In the genomic region with DNA sequence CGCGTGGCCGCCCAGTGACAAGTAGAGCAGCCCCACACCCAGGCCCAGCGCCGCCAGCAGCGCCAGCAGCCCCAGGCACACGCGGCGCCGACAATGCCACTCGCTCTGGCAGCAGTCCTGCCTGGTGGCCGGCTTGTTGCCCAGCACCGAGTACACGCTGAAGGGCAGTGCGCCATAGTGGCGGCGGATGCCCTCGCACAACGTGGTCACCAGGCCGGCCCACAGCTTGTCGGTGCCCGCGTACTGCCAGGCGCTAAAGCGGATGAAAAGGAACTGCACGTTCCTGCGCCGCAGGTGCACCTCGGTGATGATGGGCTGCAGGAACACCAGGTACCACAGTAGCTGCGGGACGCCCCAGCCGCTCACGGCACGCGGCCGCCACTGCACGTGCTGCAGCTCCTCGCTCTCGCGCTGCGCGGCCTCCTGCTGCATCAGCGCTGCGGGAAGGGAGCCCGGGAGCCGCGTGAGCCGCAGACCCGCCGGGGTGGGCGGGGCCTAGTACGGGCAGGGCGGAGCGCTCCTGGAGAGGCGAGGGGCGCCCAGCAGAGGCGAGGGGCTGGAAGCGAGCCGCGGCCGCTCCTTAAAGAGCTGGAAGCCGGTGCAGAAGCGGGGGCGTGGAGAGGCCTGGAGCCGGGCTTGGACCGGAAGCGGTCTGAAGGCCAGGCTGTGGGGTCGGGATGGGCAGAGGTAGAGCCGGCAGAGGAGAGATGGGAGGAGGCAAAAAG, we compare ENCODE assay signal across 8 cellular contexts. TPM values are rescaled to one million over a fixed set of nuclear protein-coding genes. Genes with fewer than 3 reads are reported as not detected.
DNase-seq lines count a peak whose midpoint lies in the region; ATAC-seq and TF ChIP-seq lines count a peak whose summit lies in the region.

No MANE protein-coding gene starts in this region.

- H3K36me3 Mint-ChIP-seq in Caco-2 (ENCODE audit: insufficient read depth, unreplicated experiment): peaks cover 48% of the 10 kb centered on the region
- no peaks in the 10 kb centered on the region for H3K36me3 Mint-ChIP-seq in immature natural killer cell

- H3K4me3 ChIP-seq in Caco-2 (ENCODE audit: low read depth, low read length) (peak overlapping the region; percentile 67), body of pancreas (no peak overlapping the region)

- H3K4me1 ChIP-seq in Caco-2 (peaks cover 16% of the 10 kb centered on the region), body of pancreas (peaks cover 24% of the 10 kb centered on the region)

- H3K27ac Mint-ChIP-seq in Caco-2 (ENCODE audit: unreplicated experiment) (peak overlapping the region; percentile 64), immature natural killer cell (peak overlapping the region in 4 of 6 donors; percentile 56 to 82 (median 67))

- ATAC-seq in body of pancreas: peak; percentile 32
- no peak for ATAC-seq in GM21576 (IDR thresholded peaks at IDR 0.05; ENCODE audit: unreplicated experiment)
- no peak for ATAC-seq in GM21423 (IDR thresholded peaks at IDR 0.05; ENCODE audit: unreplicated experiment)

- POLR2A ChIA-PET in Caco-2 (lab: Charles Lee): interaction anchor here (0.5 to 2.4 kb wide), 4 partner anchors 25 to 269 kb away, joined by 3 to 16 read pairs (median 10); a partner anchor contains a TSS

- H3K27me3 ChIP-seq in Caco-2 (replicated peaks; ENCODE audit: control insufficient read depth, insufficient read depth, low read length) (no peaks in the 10 kb centered on the region), body of pancreas (peaks cover 0 to 25% of the 10 kb centered on the region in 2 donors)

- H3K27ac ChIP-seq in body of pancreas: no peak overlapping the region

- no peak for TF ChIP-seq CTCF in Caco-2 (IDR thresholded peaks at IDR 0.05; ENCODE audit: insufficient read depth in 1 of 2, low read depth in 1 of 2, low read length in 1 of 2, severe bottlenecking in 1 of 2, unreplicated experiment in 1 of 2)
- no peak for TF ChIP-seq CTCF in body of pancreas (IDR thresholded peaks at IDR 0.05)

- intact Hi-C loops in Caco-2 (cut with micrococcal nuclease; ENCODE audit: unreplicated experiment): loop anchor here (1.0 kb wide), 1 partner anchor 25 kb away; a partner anchor contains a TSS
- intact Hi-C loops in body of pancreas (cut with DNase I): no loop called here

- no peaks in the 10 kb centered on the region for H3K27me3 Mint-ChIP-seq in Caco-2 (ENCODE audit: insufficient read depth, unreplicated experiment)
- peaks cover 0 to 18% (median 10%) of the 10 kb centered on the region in 3 donors for H3K27me3 Mint-ChIP-seq in immature natural killer cell (ENCODE audit: low read depth in 3 of 3)

- DNase-seq in Caco-2 (peak; percentile 79 to 85), SK-N-DZ (ENCODE audit: low spot score) (peak; percentile 77), body of pancreas (peak in 3 of 4 donors; percentile 24 to 51 (median 33)), immature natural killer cell (peak; percentile 22 to 28 (median 23)), SKM-1 (lab: John Stamatoyannopoulos, UW; ENCODE audit: unreplicated experiment) (no peak)
- peak; percentile 28 for DNase-seq in stimulated activated CD4-positive, alpha-beta T cell treated with anti-CD3 and anti-CD28 coated beads, Interleukin-12 subunit alpha, Interleukin-12 subunit beta, amount 100 ng/mL, for 4 hours

- 2 to 3% methylated on average over 23 to 69 of the region's 69 CpGs for WGBS in body of pancreas, 2 donors

- H3K4me3 Mint-ChIP-seq in Caco-2 (ENCODE audit: unreplicated experiment): peak overlapping the region; percentile 74
- peak overlapping the region; percentile 76 to 86 (median 84) for H3K4me3 Mint-ChIP-seq in immature natural killer cell

- BruUV-seq in Caco-2 (replicated peaks; lab: Mats Ljungman, UMichigan): no TSS peak

- CTCF ChIA-PET in Caco-2 (lab: Charles Lee): interaction anchor here (0.6 to 2.3 kb wide), 6 partner anchors 10 to 240 kb away, joined by 3 to 17 read pairs (median 4); a partner anchor contains a TSS

- H3K36me3 ChIP-seq in Caco-2 (ENCODE audit: control insufficient read depth, insufficient read depth, low read length) (no peaks in the 10 kb centered on the region), body of pancreas (replicated peaks in 1 of 2; ENCODE audit: insufficient read depth in 1 of 2, low read depth in 2 of 2) (no peaks in the 10 kb centered on the region)

- no peaks in the 10 kb centered on the region for H3K9me3 ChIP-seq in Caco-2
- H3K9me3 ChIP-seq in body of pancreas: no peaks in the 10 kb centered on the region

- H3K9me3 Mint-ChIP-seq in Caco-2 (ENCODE audit: unreplicated experiment) (no peaks in the 10 kb centered on the region), immature natural killer cell (no peaks in the 10 kb centered on the region)

- TF ChIP-seq POLR2A in body of pancreas (IDR thresholded peaks at IDR 0.05): no peak

- H3K4me1 Mint-ChIP-seq in Caco-2 (ENCODE audit: low read depth, unreplicated experiment): peaks cover 11% of the 10 kb centered on the region
- H3K4me1 Mint-ChIP-seq in immature natural killer cell: peaks cover 16 to 19% of the 10 kb centered on the region in 2 donors

RNA-seq across cellular contexts. Expression of a gene that starts 7.3 kb away (rescaled TPM):
- total RNA-seq in Caco-2 (2022): 2.4 and 2.9 TPM in 2 replicates
- polyA plus RNA-seq in SK-N-DZ (2014; cell fraction: cytosol; rRNA removed): 0.09 TPM in 1 of 2 replicates, not detected in the other
- polyA plus RNA-seq in SK-N-DZ (2014; cell fraction: nucleus; rRNA removed): 0.71 and 0.88 TPM in 2 replicates
- not detected for total RNA-seq in body of pancreas
- polyA plus RNA-seq in immature natural killer cell: under 1 TPM in 2 of 3 donors, not detected in 1; 0.18 to 0.43 TPM

RNA-seq across cellular contexts. Expression of a gene that starts 24.5 kb away (rescaled TPM):
- 50.5 and 53.2 TPM in 2 replicates for total RNA-seq in Caco-2 (2022)
- 54.8 and 79.2 TPM in 2 replicates for polyA plus RNA-seq in SK-N-DZ (2014; cell fraction: cytosol; rRNA removed)
- 44.0 and 72.4 TPM in 2 replicates for polyA plus RNA-seq in SK-N-DZ (2014; cell fraction: nucleus; rRNA removed)
- 1 to 10 TPM in 1 of 2 donors, not detected in 1; 8.3 TPM for total RNA-seq in body of pancreas
- polyA plus RNA-seq in immature natural killer cell: 100 to 1,000 TPM; 132 to 193 (median 166) TPM

RNA-seq across cellular contexts. Expression of a gene that starts 25.1 kb away (rescaled TPM):
- total RNA-seq in Caco-2 (2022) (20.1 and 20.4 TPM in 2 replicates), body of pancreas (10 to 100 TPM in 1 of 2 donors, 1 to 10 TPM in 1; 4.9 to 12.5 TPM)
- polyA plus RNA-seq in SK-N-DZ (2014; cell fraction: cytosol; rRNA removed): 4.8 and 6.0 TPM in 2 replicates
- polyA plus RNA-seq in SK-N-DZ (2014; cell fraction: nucleus; rRNA removed): 3.1 and 12.5 TPM in 2 replicates
- polyA plus RNA-seq in immature natural killer cell: 10 to 100 TPM in 1 of 3 donors, 1 to 10 TPM in 2; 2.9 to 22.4 (median 8.5) TPM
